26 cellular contexts compared by ENCODE assay signal in genomic region chr7:157077021-157077420, GRCh38.
"Had no signal": no experiment of that assay in that cellular context is flagged by ENCODE, and none has a peak within 500 bp of the region (broad histone marks: within the 10 kb centered on the region; RNA-seq: fewer than 3 reads in every experiment).

No MANE protein-coding gene starts in this region.

- H3K4me3 ChIP-seq: SJSA1 had no signal

- H3K36me3 ChIP-seq: SJSA1 had no signal

- ATAC-seq: activated CD8-positive, alpha-beta memory T cell treated with anti-CD3 and anti-CD28 coated beads, Interleukin-2, amount 10 ng/mL, durations not matched to agents 7 days and 5 days; activated CD8-positive, alpha-beta T cell treated with anti-CD3 and anti-CD28 coated beads, Interleukin-2, amount 10 ng/mL, durations not matched to agents 7 days and 5 days; activated naive CD4-positive, alpha-beta T cell treated with anti-CD3 and anti-CD28 coated beads, Interleukin-2, amount 50 U/mL, for 72 hours; activated naive CD8-positive, alpha-beta T cell treated with anti-CD3 and anti-CD28 coated beads, Interleukin-2, amount 50 U/mL, for 24 hours; activated T-cell treated with anti-CD3 and anti-CD28 coated beads, Interleukin-2, amount 50 U/mL, for 4 hours; SK-N-SH treated with all-trans-retinoic acid at 6 μM for 48 hours had no signal

- DNase-seq: activated CD4-positive, alpha-beta T cell treated with anti-CD3 and anti-CD28 coated beads for 48 hours; activated CD4-positive, alpha-beta T cell treated with anti-CD3 and anti-CD28 coated beads, Interleukin-2, amount 50 U/mL, for 4 hours; activated CD4-positive, CD25-positive, alpha-beta regulatory T cell treated with anti-CD3 and anti-CD28 coated beads, Interleukin-2, amount 50 U/mL, for 72 hours; activated CD8-positive, alpha-beta memory T cell treated with anti-CD3 and anti-CD28 coated beads, Interleukin-2, amount 10 ng/mL, durations not matched to agents 7 days and 5 days; activated CD8-positive, alpha-beta T cell treated with anti-CD3 and anti-CD28 coated beads, Interleukin-2, amount 10 ng/mL, durations not matched to agents 7 days and 5 days; activated effector memory CD4-positive, alpha-beta T cell treated with anti-CD3 and anti-CD28 coated beads, Interleukin-2, amount 50 U/mL, for 16 hours; activated naive CD4-positive, alpha-beta T cell treated with Interleukin-2 at 50 U/mL for 16 hours; activated naive CD8-positive, alpha-beta T cell treated with anti-CD3 and anti-CD28 coated beads, Interleukin-2, amount 50 U/mL, for 24 hours; activated T-cell treated with anti-CD3 and anti-CD28 coated beads, Interleukin-2, amount 50 U/mL, for 4 hours; amniotic stem cell; MM.1S; NCI-H1105; NCI-H1436; NCI-H1694 treated with DMSO at 0.1 percent for 48 hours; NCI-H2029 treated with DMSO at 0.1 percent for 48 hours; NCI-H345; NCI-H510A treated with DMSO at 0.1 percent for 48 hours; NCI-H69; NK-92 treated with Interleukin-12 subunit alpha and Interleukin-12 subunit beta, amount 100 ng/mL, for 24 hours; SHP77; T-helper 9 cell had no signal

- FAIRE-seq: astrocyte, RCC 7860 had no signal

- H3K27ac ChIP-seq: SJSA1 had no signal

- H3K4me1 ChIP-seq: SJSA1 had no signal
